Comparison of ENCODE assay signal across 11 cellular contexts in the genomic region with DNA sequence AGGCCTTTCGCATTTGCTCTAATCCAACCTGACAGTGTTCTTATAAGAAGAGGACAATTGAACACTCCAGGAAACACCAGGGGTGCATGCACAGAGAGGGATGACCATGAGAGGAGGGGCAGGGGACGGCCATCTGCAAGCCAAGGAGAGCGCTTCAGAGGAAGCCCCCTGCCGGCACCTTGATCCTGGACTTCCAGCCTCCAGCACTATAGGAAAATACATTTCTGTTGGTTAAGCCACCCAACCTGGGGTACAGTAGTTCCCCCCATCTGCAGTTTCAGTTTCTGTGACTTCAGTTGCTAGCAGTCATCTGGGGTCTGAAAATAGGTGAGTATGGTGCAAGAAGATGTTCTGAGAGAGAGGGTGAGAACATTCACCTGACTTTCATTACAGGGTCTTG.
DNase-seq lines count a peak whose midpoint lies in the region; ATAC-seq and TF ChIP-seq lines count a peak whose summit lies in the region.
"Had no signal": no experiment of that assay in that cellular context is flagged by ENCODE, and none has a peak within 500 bp of the region (broad histone marks: within the 10 kb centered on the region; RNA-seq: fewer than 3 reads in every experiment).

No MANE protein-coding gene starts in this region.

- peak overlapping the region; percentile 72 for H3K4me2 ChIP-seq in neural progenitor cell

- H3K36me3 ChIP-seq in SK-N-MC (ENCODE audit: insufficient read depth, low read length) (no peaks in the 10 kb centered on the region), neural progenitor cell (no peaks in the 10 kb centered on the region), spleen (no peaks in the 10 kb centered on the region)
- H3K36me3 ChIP-seq: upper lobe of left lung had no signal

- DNase-seq in NCI-H1417 (lab: John Stamatoyannopoulos, UW) (peak; percentile 42 to 62 (median 45)), NCI-H1417 treated with DMSO at 0.1 percent for 48 hours (lab: John Stamatoyannopoulos, UW) (no peak), SK-N-MC (ENCODE audit: low read depth, low spot score) (no peak), neural progenitor cell (ENCODE audit: low spot score) (peak; percentile 35), DMS79 treated with DMSO at 0.1 percent for 48 hours (lab: John Stamatoyannopoulos, UW) (no peak), foreskin fibroblast (no peak), spleen (no peak)

- intact Hi-C loops in spleen (cut with DNase I; ENCODE audit: low total_unique reads): no loop called here

- peaks cover 59% of the 10 kb centered on the region for H3K4me1 Mint-ChIP-seq in neural progenitor cell

- no peak overlapping the region for H3K27ac ChIP-seq in SK-N-MC
- no peak overlapping the region for H3K27ac ChIP-seq in neural progenitor cell
- no peak overlapping the region for H3K27ac ChIP-seq in spleen
- H3K27ac ChIP-seq: 22Rv1, upper lobe of left lung had no signal

- peaks cover 18% of the 10 kb centered on the region for H4K20me1 ChIP-seq in neural progenitor cell (ENCODE audit: low read depth)

- H3K9ac ChIP-seq in SK-N-MC (ENCODE audit: insufficient read length) (no peak overlapping the region), neural progenitor cell (no peak overlapping the region)

- no peak overlapping the region for H3K27ac Mint-ChIP-seq in neural progenitor cell

- no peaks in the 10 kb centered on the region for H3K9me3 Mint-ChIP-seq in neural progenitor cell

- no peaks in the 10 kb centered on the region for H3K79me2 ChIP-seq in neural progenitor cell (ENCODE audit: low read depth)

- H2AFZ ChIP-seq in neural progenitor cell (replicated peaks): no peak overlapping the region

- 75 to 88% (median 85%) methylated on average over 4 of the region's 4 CpGs for WGBS in spleen, 5 donors

- H3K4me3 ChIP-seq in SK-N-MC (peak overlapping the region; percentile 44), neural progenitor cell (peak overlapping the region; percentile 26), foreskin fibroblast (ENCODE audit: low read depth in 1 of 2, low read length in 2 of 2) (no peak overlapping the region), spleen (no peak overlapping the region)
- H3K4me3 ChIP-seq: upper lobe of left lung had no signal

- peaks cover 52% of the 10 kb centered on the region for H3K4me1 ChIP-seq in neural progenitor cell
- H3K4me1 ChIP-seq in spleen: peaks cover 3 to 26% (median 13%) of the 10 kb centered on the region in 6 donors

- no peaks in the 10 kb centered on the region for H3K9me3 ChIP-seq in SK-N-MC (ENCODE audit: low read depth, low read length)
- no peaks in the 10 kb centered on the region for H3K9me3 ChIP-seq in neural progenitor cell (ENCODE audit: low read depth)
- no peaks in the 10 kb centered on the region for H3K9me3 ChIP-seq in spleen
- H3K9me3 ChIP-seq: upper lobe of left lung had no signal

- no peak for TF ChIP-seq POLR2A in spleen (IDR thresholded peaks at IDR 0.05)

- peaks cover 10% of the 10 kb centered on the region for H3K27me3 Mint-ChIP-seq in neural progenitor cell (ENCODE audit: insufficient read depth, low read depth)

- peaks cover 36% of the 10 kb centered on the region for H3F3A ChIP-seq in neural progenitor cell (ENCODE audit: low read depth)

- ATAC-seq in HG03039 (IDR thresholded peaks at IDR 0.05; ENCODE audit: unreplicated experiment): peak; percentile 45
- ATAC-seq: Right ventricle myocardium inferior had no signal

- peak overlapping the region; percentile 19 for H3K4me3 Mint-ChIP-seq in neural progenitor cell

- TF ChIP-seq CTCF in neural progenitor cell (IDR thresholded peaks at IDR 0.05): no peak
- no peak for TF ChIP-seq CTCF in foreskin fibroblast (IDR thresholded peaks at IDR 0.05; ENCODE audit: low read depth, low read length)
- TF ChIP-seq CTCF in spleen (IDR thresholded peaks at IDR 0.05 in 8 of 11, conservative IDR thresholded peaks at IDR 0.05 in 3 of 11): no peak

- no peaks in the 10 kb centered on the region for H3K27me3 ChIP-seq in neural progenitor cell
- no peaks in the 10 kb centered on the region for H3K27me3 ChIP-seq in spleen (replicated peaks in 1 of 7)
- H3K27me3 ChIP-seq: upper lobe of left lung had no signal

- H3K36me3 Mint-ChIP-seq in neural progenitor cell: no peaks in the 10 kb centered on the region

Comparison
In these comparisons a context has a peak if more than half of its experiments do, and no peak if none do; other contexts are left out.
1. DNase-seq: peak in NCI-H1417 (3 of 3) and neural progenitor cell (single experiment); none in NCI-H1417 treated with DMSO at 0.1 percent for 48 hours (single experiment), SK-N-MC (single experiment), DMS79 treated with DMSO at 0.1 percent for 48 hours (single experiment), foreskin fibroblast (0 of 2) and spleen (single experiment).
2. H3K4me3 ChIP-seq: peak in SK-N-MC (single experiment) and neural progenitor cell (single experiment); none in foreskin fibroblast (0 of 2) and spleen (0 of 8).